Comparison of ENCODE assay signal across 8 cellular contexts in the genomic region with DNA sequence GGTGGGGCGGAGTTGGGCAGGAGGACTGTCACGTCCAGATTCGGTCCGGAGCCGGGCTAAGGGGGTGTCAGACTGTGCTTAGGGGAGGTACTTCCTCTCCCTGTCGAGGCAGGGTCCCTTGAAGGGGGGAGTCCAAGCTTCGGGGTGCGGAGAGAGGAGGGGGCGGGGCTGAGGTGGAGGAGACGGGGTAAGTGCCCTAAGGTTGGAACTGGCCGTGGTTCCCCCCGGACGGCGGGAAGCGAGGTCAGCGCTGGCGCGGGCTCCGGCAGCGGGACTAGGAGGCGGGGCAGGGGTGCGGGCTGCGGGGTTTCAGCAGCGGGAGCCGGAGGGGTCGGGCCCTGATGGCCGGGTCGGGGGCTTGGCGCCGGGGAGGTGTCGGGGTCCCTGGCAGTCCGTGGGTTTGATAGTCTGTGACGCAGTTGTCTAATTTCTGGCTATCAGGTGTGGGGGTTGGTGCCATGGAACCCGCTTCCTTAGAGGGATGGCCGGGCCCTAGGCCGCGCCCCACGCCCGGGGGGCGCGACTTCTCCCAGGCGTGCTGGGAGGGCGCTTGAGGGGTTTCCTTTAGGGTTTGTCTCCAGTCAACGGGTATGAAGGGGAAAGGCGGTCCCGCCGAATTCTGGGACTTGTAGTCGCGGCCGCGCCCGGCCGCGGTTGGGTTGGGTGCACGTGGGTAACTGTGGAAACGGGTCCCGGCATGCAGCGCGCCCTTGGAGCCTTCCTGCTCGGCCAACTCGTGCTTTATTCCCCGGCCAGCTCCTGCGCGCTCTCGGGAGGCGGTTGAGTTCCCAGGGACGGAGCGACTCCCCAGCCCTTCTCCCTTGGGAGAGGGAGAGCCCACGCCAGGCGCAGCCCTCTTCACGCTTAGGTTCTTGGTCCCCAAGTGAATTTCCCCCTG. TPM values are rescaled to one million over a fixed set of nuclear protein-coding genes. Genes with fewer than 3 reads are reported as not detected.
DNase-seq lines count a peak whose midpoint lies in the region; ATAC-seq and TF ChIP-seq lines count a peak whose summit lies in the region.

No MANE protein-coding gene starts in this region.

- no peaks in the 10 kb centered on the region for H3K27me3 ChIP-seq in colonic mucosa

- TF ChIP-seq CTCF in colonic mucosa (IDR thresholded peaks at IDR 0.05) = no peak

- intact Hi-C loops in colonic mucosa (cut with DNase I) = loop anchor here (10.0 kb wide), 1 partner anchor 50 kb away; no protein-coding TSS in a partner anchor
- intact Hi-C loops in left colon (cut with DNase I, micrococcal nuclease) = loop anchor here in 1 of 2 donors (10.0 kb wide), 2 partner anchors 60 to 180 kb away; partner anchors contain the start of gene LRRC66

- no peaks in the 10 kb centered on the region for H3K9me3 ChIP-seq in colonic mucosa

- DNase-seq in Ammon's horn (ENCODE audit: low spot score) (peak; percentile 95), NCI-H460 (ENCODE audit: extremely low read depth, low read depth) (peak; percentile 71), colonic mucosa (peak; percentile 97), left colon (peak; percentile 94 to 95)
- DNase-seq in activated CD4-positive, alpha-beta T cell treated with anti-CD3 and anti-CD28 coated beads for 4 hours = peak; percentile 75 to 76
- DNase-seq in stimulated activated CD4-positive, alpha-beta T cell treated with anti-CD3 and anti-CD28 coated beads, Interleukin-1b, Interleukin-23, amount 100 ng/mL, for 48 hours = peak; percentile 87

- TF ChIP-seq POLR2A in GM19193 (IDR thresholded peaks at IDR 0.05; ENCODE audit: extremely low read depth, insufficient read depth, insufficient read length) = peak; percentile 34

- H3K36me3 ChIP-seq in colonic mucosa = no peaks in the 10 kb centered on the region

- ATAC-seq in HG03432 (IDR thresholded peaks at IDR 0.05; ENCODE audit: unreplicated experiment) (peak; percentile 50), left colon (peak; percentile 72)

- H3K27ac ChIP-seq in colonic mucosa = peak overlapping the region; percentile 77

- peak overlapping the region; percentile 78 to 82 for H3K9ac ChIP-seq in colonic mucosa (ENCODE audit: low read depth in 2 of 2, low read length in 2 of 2)

- H3K4me3 ChIP-seq in colonic mucosa = peak overlapping the region; percentile 94

- no peaks in the 10 kb centered on the region for H3K4me1 ChIP-seq in colonic mucosa

RNA-seq across cellular contexts. Expression of gene DCUN1D4, which starts 1.5 kb away (rescaled TPM):
- 29.3 and 39.8 TPM in 2 replicates for total RNA-seq in NCI-H460 (2014; rRNA removed; shearing (Covaris generic))
- 80.2 and 97.9 TPM in 2 replicates for polyA plus RNA-seq in NCI-H460 (2014; cell fraction: nucleus; rRNA removed)
- total RNA-seq in colonic mucosa (10 to 100 TPM; 30.4 to 36.0 TPM), left colon (10 to 100 TPM; 29.7 to 37.5 TPM)

Comparison
In these comparisons a context has a peak if more than half of its experiments do, and no peak if none do; other contexts are left out.
1. Peak in every context shown above with its lines: DNase-seq, ATAC-seq, H3K4me3 ChIP-seq and H3K27ac ChIP-seq.